16 cellular contexts compared by ENCODE assay signal in the genomic region with DNA sequence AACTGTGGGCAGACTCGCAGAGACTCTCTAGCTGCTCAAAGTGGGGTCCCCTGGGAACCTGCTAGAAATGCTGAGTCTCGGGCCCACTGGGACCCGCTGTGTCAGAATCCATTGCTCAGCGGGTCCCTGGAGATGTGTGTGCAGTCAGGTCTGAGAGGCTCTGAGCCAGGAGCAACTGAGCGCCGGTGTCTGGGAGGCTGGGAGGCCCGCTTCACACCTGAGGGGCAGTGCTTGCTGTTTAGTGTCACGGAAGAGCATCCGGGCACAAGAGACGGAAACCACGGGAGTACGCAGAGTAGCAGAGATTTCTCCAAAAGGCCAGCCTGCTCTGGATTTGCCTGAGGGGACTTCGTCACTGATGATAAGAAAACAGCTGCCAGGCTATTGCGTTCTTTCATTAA.
DNase-seq lines count a peak whose midpoint lies in the region; ATAC-seq and TF ChIP-seq lines count a peak whose summit lies in the region.
"Had no signal": no experiment of that assay in that cellular context is flagged by ENCODE, and none has a peak within 500 bp of the region (broad histone marks: within the 10 kb centered on the region; RNA-seq: fewer than 3 reads in every experiment).

No MANE protein-coding gene starts in this region.

- H3K9me3 ChIP-seq in BE2C (no peaks in the 10 kb centered on the region), RWPE2 (ENCODE audit: severe bottlenecking) (no peaks in the 10 kb centered on the region), spleen (no peaks in the 10 kb centered on the region)
- H3K9me3 ChIP-seq: SK-N-SH had no signal

- no peak for TF ChIP-seq POLR2A in spleen (IDR thresholded peaks at IDR 0.05)

- DNase-seq in BE2C (peak; percentile 36), RWPE2 (ENCODE audit: low spot score) (peak; percentile 29), left colon (peak; percentile 2 to 14), spleen (peak; percentile 62), NCI-H2107 (lab: John Stamatoyannopoulos, UW) (no peak), retina (no peak), cortex of kidney (lab: John Stamatoyannopoulos, UW) (no peak)
- DNase-seq: AML-193, DMS79, KG1, NCI-H1694, NCI-H2081, NCI-H2171 treated with DMSO at 0.1 percent for 48 hours, NCI-H526, SHP77, SK-N-SH had no signal

- H3K4me1 ChIP-seq in BE2C (no peaks in the 10 kb centered on the region), RWPE2 (ENCODE audit: insufficient read depth, poor library complexity, severe bottlenecking) (peaks cover 22% of the 10 kb centered on the region), spleen (no peaks in the 10 kb centered on the region)

- H3K27ac ChIP-seq in RWPE2 (ENCODE audit: poor library complexity, severe bottlenecking) (no peak overlapping the region), spleen (no peak overlapping the region)

- ATAC-seq in RWPE2 (ENCODE audit: low read depth), result no peak
- no peak for ATAC-seq in left colon

- no peaks in the 10 kb centered on the region for H3K27me3 ChIP-seq in BE2C
- H3K27me3 ChIP-seq in RWPE2 (ENCODE audit: insufficient read depth, poor library complexity, severe bottlenecking), result no peaks in the 10 kb centered on the region
- H3K27me3 ChIP-seq in spleen (replicated peaks in 1 of 7), result peaks cover 0 to 4% (median 0%) of the 10 kb centered on the region in 7 donors

- 77 to 94% (median 90%) methylated on average over 14 of the region's 14 CpGs for WGBS in spleen, 5 donors

- intact Hi-C loops in left colon (cut with DNase I, micrococcal nuclease) (no loop called here), spleen (cut with DNase I; ENCODE audit: low total_unique reads) (no loop called here)

- H3K4me3 ChIP-seq in BE2C (ENCODE audit: low read depth, low read length) (no peak overlapping the region), RWPE2 (ENCODE audit: severe bottlenecking) (no peak overlapping the region), spleen (no peak overlapping the region)

- TF ChIP-seq CTCF in BE2C (IDR thresholded peaks at IDR 0.05; ENCODE audit: low read depth, low read length) (no peak), RWPE2 (IDR thresholded peaks at IDR 0.05; ENCODE audit: poor library complexity, severe bottlenecking) (no peak), spleen (IDR thresholded peaks at IDR 0.05 in 8 of 11, conservative IDR thresholded peaks at IDR 0.05 in 3 of 11) (no peak)

- H3K36me3 ChIP-seq in BE2C (no peaks in the 10 kb centered on the region), RWPE2 (ENCODE audit: low read depth) (no peaks in the 10 kb centered on the region), spleen (no peaks in the 10 kb centered on the region)

Comparison
In these comparisons a context has a peak if more than half of its experiments do, and no peak if none do; other contexts are left out.
1. DNase-seq: peak in BE2C (single experiment), RWPE2 (single experiment), left colon (2 of 2) and spleen (single experiment); none in NCI-H2107 (single experiment), retina (single experiment) and cortex of kidney (single experiment).